Comparison of ENCODE assay signal across 9 cellular contexts in genomic region chr2:54680397-54681032, GRCh38. TPM values are rescaled to one million over a fixed set of nuclear protein-coding genes. Genes with fewer than 3 reads are reported as not detected.
DNase-seq lines count a peak whose midpoint lies in the region; ATAC-seq and TF ChIP-seq lines count a peak whose summit lies in the region.
"Had no signal": no experiment of that assay in that cellular context is flagged by ENCODE, and none has a peak within 500 bp of the region (broad histone marks: within the 10 kb centered on the region; RNA-seq: fewer than 3 reads in every experiment).

No MANE protein-coding gene starts in this region.

- TF ChIP-seq POLR2A in ovary (IDR thresholded peaks at IDR 0.05), result no peak

- H3K36me3 ChIP-seq in OCI-LY3 (replicated peaks; ENCODE audit: low read depth, low read length), result no peaks in the 10 kb centered on the region
- H3K36me3 ChIP-seq in left ventricle myocardium inferior, result no peaks in the 10 kb centered on the region
- H3K36me3 ChIP-seq in ovary, result no peaks in the 10 kb centered on the region

- DNase-seq in left ventricle myocardium inferior (no peak), DMS79 treated with DMSO at 0.1 percent for 48 hours (lab: John Stamatoyannopoulos, UW) (no peak), posterior vena cava (ENCODE audit: low spot score) (no peak), ovary (no peak), NCI-H345 (lab: John Stamatoyannopoulos, UW) (no peak)

- no peak for TF ChIP-seq EP300 in ovary (IDR thresholded peaks at IDR 0.05)

- ATAC-seq in GM18870 (IDR thresholded peaks at IDR 0.05; ENCODE audit: unreplicated experiment) (peak; percentile 88), HG02571 (IDR thresholded peaks at IDR 0.05; ENCODE audit: unreplicated experiment) (peak; percentile 62)

- no peak overlapping the region for H3K27ac ChIP-seq in OCI-LY3 (ENCODE audit: low read length)
- peak overlapping the region; percentile 21 for H3K27ac ChIP-seq in left ventricle myocardium inferior (replicated peaks)
- H3K27ac ChIP-seq in ovary, result no peak overlapping the region
- H3K27ac ChIP-seq: KMS-11 had no signal

- 0 out of 2 replicates have a peak overlapping the region, but pooled peaks have one; percentile 8 for H3K4me3 ChIP-seq in OCI-LY3 (ENCODE audit: low read length)
- H3K4me3 ChIP-seq in left ventricle myocardium inferior, result no peak overlapping the region
- H3K4me3 ChIP-seq in ovary, result no peak overlapping the region

- H3K79me2 ChIP-seq in OCI-LY3 (ENCODE audit: low read length), result no peaks in the 10 kb centered on the region

- no peak overlapping the region for H3K9ac ChIP-seq in OCI-LY3 (ENCODE audit: low read length)
- H3K9ac ChIP-seq: KMS-11 had no signal

- 83 to 89% (median 85%) methylated on average over 6 of the region's 6 CpGs for WGBS in ovary, 3 donors

- peaks cover 23% of the 10 kb centered on the region for H3K4me1 ChIP-seq in OCI-LY3 (ENCODE audit: low read length)
- H3K4me1 ChIP-seq in left ventricle myocardium inferior, result peaks cover 24% of the 10 kb centered on the region
- no peaks in the 10 kb centered on the region for H3K4me1 ChIP-seq in ovary (ENCODE audit: insufficient read depth)

- intact Hi-C loops in left ventricle myocardium inferior (cut with micrococcal nuclease) (no loop called here), posterior vena cava (cut with DNase I) (no loop called here), ovary (cut with DNase I) (no loop called here)

- TF ChIP-seq CTCF in OCI-LY3 (IDR thresholded peaks at IDR 0.05; ENCODE audit: low read depth, low read length) (no peak), left ventricle myocardium inferior (IDR thresholded peaks at IDR 0.05; ENCODE audit: borderline replicate concordance) (no peak), ovary (IDR thresholded peaks at IDR 0.05) (no peak)

- H3K27me3 ChIP-seq in OCI-LY3 (ENCODE audit: low read depth, low read length), result peaks cover 83% of the 10 kb centered on the region
- no peaks in the 10 kb centered on the region for H3K27me3 ChIP-seq in left ventricle myocardium inferior (ENCODE audit: low read depth)
- no peaks in the 10 kb centered on the region for H3K27me3 ChIP-seq in ovary

- peaks cover 4% of the 10 kb centered on the region; the same call in 1 of the 2 replicates for H4K20me1 ChIP-seq in OCI-LY3 (ENCODE audit: insufficient read depth, low read length)

- H3K9me3 ChIP-seq in OCI-LY3 (ENCODE audit: insufficient read depth, low read length) (no peaks in the 10 kb centered on the region), left ventricle myocardium inferior (replicated peaks) (no peaks in the 10 kb centered on the region), ovary (no peaks in the 10 kb centered on the region)

- peak overlapping the region; percentile 54 for H3K4me2 ChIP-seq in OCI-LY3 (ENCODE audit: low read length)
- H3K4me2 ChIP-seq: KMS-11 had no signal

- H2AFZ ChIP-seq in OCI-LY3 (ENCODE audit: low read depth, low read length), result no peak overlapping the region

RNA-seq across cellular contexts. Expression of gene EML6, which starts 42.9 kb away (rescaled TPM):
- 0.77 TPM for total RNA-seq in left ventricle myocardium inferior
- 10 to 100 TPM in 1 of 2 donors, 1 to 10 TPM in 1; 3.2 to 12.1 TPM for total RNA-seq in posterior vena cava
- 1 to 10 TPM in 3 of 7 donors, under 1 TPM in 4; 0.22 to 3.7 (median 0.57) TPM for total RNA-seq in ovary
- under 1 TPM; 0.29 to 0.40 TPM for polyA plus RNA-seq in ovary
